In genomic region chr19:39350156-39350555, GRCh38 we compare ENCODE assay signal across 33 cellular contexts. TPM values are rescaled to one million over a fixed set of nuclear protein-coding genes. Genes with fewer than 3 reads are reported as not detected.
"Had no signal": no experiment of that assay in that cellular context is flagged by ENCODE, and none has a peak within 500 bp of the region (broad histone marks: within the 10 kb centered on the region; RNA-seq: fewer than 3 reads in every experiment).

No MANE protein-coding gene starts in this region.

- H3K9me3 ChIP-seq: esophagus muscularis mucosa, gastroesophageal sphincter, heart right ventricle had no signal

- H3K27me3 ChIP-seq: brain microvascular endothelial cell, esophagus muscularis mucosa, gastroesophageal sphincter, heart right ventricle had no signal

- H3K27me3 Mint-ChIP-seq: activated B cell treated with CpG ODN at 0.5 μM for 24 hours; activated CD8-positive, alpha-beta T cell treated with anti-CD3 and anti-CD28 coated beads for 36 hours; activated naive CD4-positive, alpha-beta T cell treated with anti-CD3 and anti-CD28 coated beads, Interleukin-2, amount 10 ng/mL, durations not matched to agents 7 days and 5 days; activated naive CD8-positive, alpha-beta T cell treated with anti-CD3 and anti-CD28 coated beads, Interleukin-2, amount 10 ng/mL, durations not matched to agents 7 days and 5 days; activated T-cell treated with anti-CD3 and anti-CD28 coated beads, Interleukin-2, amount 50 U/mL, for 24 hours; central memory CD8-positive, alpha-beta T cell; dendritic cell treated with granulocyte-macrophage colony-stimulating factor and Interleukin-4, amounts not matched to agents 40 ng/mL and 50 ng/mL, for 4 days; effector memory CD8-positive, alpha-beta T cell; T-helper 17 cell had no signal

- DNase-seq: activated B cell treated with CpG ODN at 0.5 μM for 24 hours; activated CD4-positive, alpha-beta T cell treated with anti-CD3 and anti-CD28 coated beads for 48 hours; activated CD4-positive, alpha-beta T cell treated with anti-CD3 and anti-CD28 coated beads, Interleukin-2, amount 50 U/mL, for 1 hour; activated CD4-positive, alpha-beta T cell treated with anti-CD3 and anti-CD28 coated beads, Interleukin-2, amount 50 U/mL, for 48 hours; activated CD8-positive, alpha-beta memory T cell treated with anti-CD3 and anti-CD28 coated beads, Interleukin-2, amount 50 U/mL, for 48 hours; activated CD8-positive, alpha-beta T cell treated with anti-CD3 and anti-CD28 coated beads for 36 hours; activated gamma-delta T cell; activated naive CD4-positive, alpha-beta T cell; activated naive CD4-positive, alpha-beta T cell treated with anti-CD3 and anti-CD28 coated beads, Interleukin-2, amount 10 ng/mL, durations not matched to agents 7 days and 5 days; activated naive CD8-positive, alpha-beta T cell treated with anti-CD3 and anti-CD28 coated beads, Interleukin-2, amount 10 ng/mL, durations not matched to agents 7 days and 5 days; activated T-cell treated with anti-CD3 and anti-CD28 coated beads for 4 hours; activated T-cell treated with anti-CD3 and anti-CD28 coated beads, Interleukin-2, amount 50 U/mL, for 24 hours; activated T-cell treated with anti-CD3 and anti-CD28 coated beads, Interleukin-2, amount 50 U/mL, for 72 hours; anterior cingulate cortex; brain microvascular endothelial cell; effector CD4-positive, alpha-beta T cell; effector memory CD8-positive, alpha-beta T cell; erythroblast; foreskin melanocyte; heart right ventricle; T-helper 1 cell; T-helper 17 cell; T1000; WERI-Rb-1 had no signal

- H3K4me3 Mint-ChIP-seq: activated B cell treated with CpG ODN at 0.5 μM for 24 hours; activated CD8-positive, alpha-beta T cell treated with anti-CD3 and anti-CD28 coated beads for 36 hours; activated naive CD4-positive, alpha-beta T cell treated with anti-CD3 and anti-CD28 coated beads, Interleukin-2, amount 10 ng/mL, durations not matched to agents 7 days and 5 days; activated naive CD8-positive, alpha-beta T cell treated with anti-CD3 and anti-CD28 coated beads, Interleukin-2, amount 10 ng/mL, durations not matched to agents 7 days and 5 days; activated T-cell treated with anti-CD3 and anti-CD28 coated beads, Interleukin-2, amount 50 U/mL, for 24 hours; activated T-cell treated with anti-CD3 and anti-CD28 coated beads, Interleukin-2, amount 50 U/mL, for 72 hours; central memory CD8-positive, alpha-beta T cell; dendritic cell treated with granulocyte-macrophage colony-stimulating factor and Interleukin-4, amounts not matched to agents 40 ng/mL and 50 ng/mL, for 4 days; effector memory CD8-positive, alpha-beta T cell; T-helper 17 cell; T-helper 2 cell treated with Interferon-gamma antibody and Interleukin-4, amounts not matched to agents 5 μg/mL and 100 μg/mL, for 36 hours had no signal

- H3K4me3 ChIP-seq: coronary artery, esophagus muscularis mucosa, gastroesophageal sphincter, heart right ventricle had no signal

- ATAC-seq: activated CD4-positive, CD25-positive, alpha-beta regulatory T cell treated with anti-CD3 and anti-CD28 coated beads, Interleukin-2, amount 50 U/mL, for 24 hours; activated CD8-positive, alpha-beta T cell treated with anti-CD3 and anti-CD28 coated beads for 36 hours; activated naive CD4-positive, alpha-beta T cell treated with anti-CD3 and anti-CD28 coated beads, Interleukin-2, amount 50 U/mL, for 72 hours; activated T-cell treated with anti-CD3 and anti-CD28 coated beads, Interleukin-2, amount 50 U/mL, for 72 hours; effector memory CD8-positive, alpha-beta T cell; gastroesophageal sphincter; heart right ventricle; T-helper 17 cell had no signal

- H3K9me3 Mint-ChIP-seq: activated B cell treated with CpG ODN at 0.5 μM for 24 hours; activated CD8-positive, alpha-beta T cell treated with anti-CD3 and anti-CD28 coated beads for 36 hours; activated naive CD4-positive, alpha-beta T cell treated with anti-CD3 and anti-CD28 coated beads, Interleukin-2, amount 10 ng/mL, durations not matched to agents 7 days and 5 days; activated naive CD4-positive, alpha-beta T cell treated with anti-CD3 and anti-CD28 coated beads, Interleukin-2, amount 50 U/mL, for 72 hours; activated naive CD8-positive, alpha-beta T cell treated with anti-CD3 and anti-CD28 coated beads, Interleukin-2, amount 10 ng/mL, durations not matched to agents 7 days and 5 days; activated T-cell treated with anti-CD3 and anti-CD28 coated beads, Interleukin-2, amount 50 U/mL, for 24 hours; activated T-cell treated with anti-CD3 and anti-CD28 coated beads, Interleukin-2, amount 50 U/mL, for 72 hours; central memory CD8-positive, alpha-beta T cell; dendritic cell treated with granulocyte-macrophage colony-stimulating factor and Interleukin-4, amounts not matched to agents 40 ng/mL and 50 ng/mL, for 4 days; effector memory CD8-positive, alpha-beta T cell; T-helper 2 cell treated with Interferon-gamma antibody and Interleukin-4, amounts not matched to agents 5 μg/mL and 100 μg/mL, for 36 hours had no signal

- H3K27ac ChIP-seq: brain microvascular endothelial cell, coronary artery, WERI-Rb-1 had no signal

- H3K27ac Mint-ChIP-seq: activated CD8-positive, alpha-beta T cell treated with anti-CD3 and anti-CD28 coated beads for 36 hours; activated naive CD4-positive, alpha-beta T cell treated with anti-CD3 and anti-CD28 coated beads, Interleukin-2, amount 10 ng/mL, durations not matched to agents 7 days and 5 days; activated naive CD8-positive, alpha-beta T cell treated with anti-CD3 and anti-CD28 coated beads, Interleukin-2, amount 10 ng/mL, durations not matched to agents 7 days and 5 days; activated T-cell treated with anti-CD3 and anti-CD28 coated beads, Interleukin-2, amount 50 U/mL, for 72 hours; effector memory CD8-positive, alpha-beta T cell had no signal

RNA-seq across cellular contexts. Expression of gene GMFG, which starts 14.3 kb away (rescaled TPM):
- total RNA-seq: bronchial epithelial cell had no signal
